In the genomic region with DNA sequence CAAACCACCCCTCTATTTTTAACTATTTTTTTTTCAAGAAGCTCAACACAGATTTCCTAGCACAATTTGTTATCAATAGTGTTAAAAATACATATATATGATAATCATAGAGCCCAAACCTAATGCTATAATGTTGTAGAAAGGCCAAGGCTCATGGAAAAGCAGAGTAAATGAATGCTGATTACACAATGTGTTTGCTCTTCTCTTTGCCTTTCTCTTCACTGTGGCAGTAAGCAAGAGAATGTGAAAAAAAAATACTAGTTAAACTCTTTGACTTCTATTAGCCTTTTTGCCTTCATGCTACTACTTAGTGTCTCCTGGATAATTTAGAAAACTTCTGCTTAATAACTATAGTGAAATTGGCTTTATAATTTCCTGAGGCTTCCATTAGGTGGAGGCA, we compare ENCODE assay signal across 20 cellular contexts.
"Had no signal": no experiment of that assay in that cellular context is flagged by ENCODE, and none has a peak within 500 bp of the region (broad histone marks: within the 10 kb centered on the region; RNA-seq: fewer than 3 reads in every experiment).

No MANE protein-coding gene starts in this region.

- H3K4me1 Mint-ChIP-seq: activated B cell treated with CpG ODN at 0.5 μM for 24 hours; activated naive CD8-positive, alpha-beta T cell treated with anti-CD3 and anti-CD28 coated beads, Interleukin-2, amount 10 ng/mL, durations not matched to agents 7 days and 5 days; activated T-helper 17 cell treated with anti-CD3 and anti-CD28 coated beads, Interleukin-2, amount 50 U/mL, for 72 hours; immature natural killer cell; naive thymus-derived CD4-positive, alpha-beta T cell had no signal

- H3K27ac Mint-ChIP-seq: activated B cell treated with CpG ODN at 0.5 μM for 24 hours; activated CD8-positive, alpha-beta T cell treated with anti-CD3 and anti-CD28 coated beads for 36 hours; activated naive CD8-positive, alpha-beta T cell treated with anti-CD3 and anti-CD28 coated beads, Interleukin-2, amount 10 ng/mL, durations not matched to agents 7 days and 5 days; activated T-helper 17 cell treated with anti-CD3 and anti-CD28 coated beads, Interleukin-2, amount 50 U/mL, for 72 hours; immature natural killer cell; naive thymus-derived CD4-positive, alpha-beta T cell; T-helper 2 cell treated with Interferon-gamma antibody and Interleukin-4, amounts not matched to agents 5 μg/mL and 100 μg/mL, for 36 hours had no signal

- H3K36me3 Mint-ChIP-seq: activated naive CD8-positive, alpha-beta T cell treated with anti-CD3 and anti-CD28 coated beads, Interleukin-2, amount 10 ng/mL, durations not matched to agents 7 days and 5 days; immature natural killer cell; naive thymus-derived CD4-positive, alpha-beta T cell had no signal

- H3K9me3 ChIP-seq: body of pancreas, esophagus muscularis mucosa, upper lobe of right lung had no signal

- H3K27me3 ChIP-seq: body of pancreas, esophagus muscularis mucosa, upper lobe of right lung had no signal

- H3K4me1 ChIP-seq: body of pancreas, esophagus muscularis mucosa, parathyroid adenoma, upper lobe of right lung had no signal

- H3K4me3 Mint-ChIP-seq: activated B cell treated with CpG ODN at 0.5 μM for 24 hours; activated CD8-positive, alpha-beta T cell treated with anti-CD3 and anti-CD28 coated beads for 36 hours; activated naive CD8-positive, alpha-beta T cell treated with anti-CD3 and anti-CD28 coated beads, Interleukin-2, amount 10 ng/mL, durations not matched to agents 7 days and 5 days; activated T-helper 17 cell treated with anti-CD3 and anti-CD28 coated beads, Interleukin-2, amount 50 U/mL, for 72 hours; immature natural killer cell; naive thymus-derived CD4-positive, alpha-beta T cell; T-helper 2 cell treated with Interferon-gamma antibody and Interleukin-4, amounts not matched to agents 5 μg/mL and 100 μg/mL, for 36 hours had no signal

- H3K27me3 Mint-ChIP-seq: activated B cell treated with CpG ODN at 0.5 μM for 24 hours; activated CD8-positive, alpha-beta T cell treated with anti-CD3 and anti-CD28 coated beads for 36 hours; activated naive CD8-positive, alpha-beta T cell treated with anti-CD3 and anti-CD28 coated beads, Interleukin-2, amount 10 ng/mL, durations not matched to agents 7 days and 5 days; activated T-helper 17 cell treated with anti-CD3 and anti-CD28 coated beads, Interleukin-2, amount 50 U/mL, for 72 hours; naive thymus-derived CD4-positive, alpha-beta T cell had no signal

- H3K4me3 ChIP-seq: body of pancreas, esophagus muscularis mucosa, upper lobe of right lung had no signal

- ATAC-seq: activated CD8-positive, alpha-beta T cell treated with anti-CD3 and anti-CD28 coated beads for 36 hours; activated T-helper 17 cell treated with anti-CD3 and anti-CD28 coated beads, Interleukin-2, amount 50 U/mL, for 72 hours; body of pancreas; left ventricle myocardium superior; naive thymus-derived CD4-positive, alpha-beta T cell; upper lobe of right lung had no signal

- H3K36me3 ChIP-seq: esophagus muscularis mucosa, upper lobe of right lung had no signal

- H3K27ac ChIP-seq: body of pancreas, esophagus muscularis mucosa, parathyroid adenoma, upper lobe of right lung had no signal

- DNase-seq: activated B cell treated with CpG ODN at 0.5 μM for 24 hours; activated CD4-positive, alpha-beta T cell treated with anti-CD3 and anti-CD28 coated beads for 4 hours; activated CD8-positive, alpha-beta T cell treated with anti-CD3 and anti-CD28 coated beads for 36 hours; activated naive CD4-positive, alpha-beta T cell; activated naive CD8-positive, alpha-beta T cell treated with anti-CD3 and anti-CD28 coated beads, Interleukin-2, amount 10 ng/mL, durations not matched to agents 7 days and 5 days; activated T-cell treated with anti-CD3 and anti-CD28 coated beads, Interleukin-2, amount 50 U/mL, for 1 hour; body of pancreas; dermis blood vessel endothelial cell; effector memory CD4-positive, alpha-beta T cell; immature natural killer cell; kidney glomerular epithelial cell; left ventricle myocardium superior; mesenchymal stem cell; naive thymus-derived CD4-positive, alpha-beta T cell; stimulated activated naive CD4-positive, alpha-beta T cell; upper lobe of right lung had no signal

- H3K9ac ChIP-seq: parathyroid adenoma had no signal
